Comparison of ENCODE assay signal across 1 cellular context in the genomic region with DNA sequence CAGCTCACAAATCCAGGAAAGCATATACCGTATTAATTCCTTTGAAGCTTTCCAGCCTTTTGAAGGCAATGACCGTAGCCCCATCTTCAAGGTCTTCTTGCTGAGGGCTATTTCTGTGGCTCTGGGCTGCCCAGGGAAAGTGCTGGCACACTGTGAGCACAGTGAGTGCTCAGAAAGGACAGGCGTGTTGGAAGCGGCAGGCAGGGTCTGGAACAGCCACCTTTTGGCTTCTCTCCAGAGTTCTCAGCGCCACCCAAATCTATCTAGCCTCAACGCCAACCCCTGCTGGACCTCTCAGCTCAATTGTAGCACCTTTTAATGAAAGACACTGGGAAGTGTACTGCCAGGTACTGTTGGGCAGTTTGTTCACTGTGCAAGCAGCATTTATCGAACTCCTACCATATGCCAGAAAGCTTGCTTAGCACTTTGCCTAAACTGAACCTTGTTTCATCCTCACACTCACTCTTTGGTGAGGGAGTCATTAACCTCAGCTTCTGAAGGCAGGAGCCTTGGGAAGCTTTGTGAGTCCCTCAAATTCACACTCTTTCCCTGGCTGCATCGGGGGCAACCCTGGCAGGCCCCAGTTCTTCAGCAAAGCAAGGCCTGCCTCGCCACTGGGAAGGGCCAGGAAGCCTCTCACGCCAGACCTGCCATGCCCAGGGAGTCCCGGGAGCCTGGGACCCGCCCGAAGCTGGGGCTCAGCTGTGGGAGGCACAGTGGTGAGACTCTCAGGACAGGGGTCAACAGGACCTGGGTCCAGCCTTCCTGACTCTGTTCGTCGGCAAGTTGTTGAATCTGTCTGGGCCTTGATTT.
A peak's percentile ranks its signal among the peaks of the same experiment; 100 is the strongest.
TF ChIP-seq lines count a peak whose summit lies in the region.

No MANE protein-coding gene starts in this region.

TF ChIP-seq in HCT116, 20 proteins besides CTCF, POLR2A, EP300 and RAD21:
- TF ChIP-seq JUND (IDR thresholded peaks at IDR 0.05) (no peak), EGR1 (IDR thresholded peaks at IDR 0.05; ENCODE audit: low read depth) (no peak), EZH2 (IDR thresholded peaks at IDR 0.05) (no peak), ELF1 (IDR thresholded peaks at IDR 0.05; ENCODE audit: borderline replicate concordance, low read depth) (no peak), TCF7L2 (IDR thresholded peaks at IDR 0.05; ENCODE audit: borderline replicate concordance, extremely low read depth, insufficient read depth, insufficient read length) (no peak), ZFX (IDR thresholded peaks at IDR 0.05) (peak; percentile 30; the same call in 1 of the 2 replicates), MAX (IDR thresholded peaks at IDR 0.05) (no peak), FOSL1 (IDR thresholded peaks at IDR 0.05; ENCODE audit: low read depth) (no peak)
